In genomic region chr15:67134577-67135492, GRCh38 we compare ENCODE assay signal across 8 cellular contexts.
DNase-seq lines count a peak whose midpoint lies in the region; ATAC-seq and TF ChIP-seq lines count a peak whose summit lies in the region.

No MANE protein-coding gene starts in this region.

- peaks cover 66 to 96% (median 85%) of the 10 kb centered on the region in 4 donors for H3K4me1 ChIP-seq in stomach

- no peak for TF ChIP-seq POLR2A in stomach (IDR thresholded peaks at IDR 0.05)

- no peak overlapping the region for H3K4me3 ChIP-seq in stomach

- no peaks in the 10 kb centered on the region for H3K36me3 ChIP-seq in stomach

- H3K27me3 Mint-ChIP-seq in activated CD8-positive, alpha-beta T cell treated with anti-CD3 and anti-CD28 coated beads, Interleukin-2, amount 10 ng/mL, durations not matched to agents 7 days and 5 days (ENCODE audit: low read depth) = no peaks in the 10 kb centered on the region

- H3K9me3 Mint-ChIP-seq in activated CD8-positive, alpha-beta T cell treated with anti-CD3 and anti-CD28 coated beads, Interleukin-2, amount 10 ng/mL, durations not matched to agents 7 days and 5 days (ENCODE audit: insufficient read depth) = no peaks in the 10 kb centered on the region

- intact Hi-C loops in stomach (cut with DNase I; ENCODE audit: low total_unique reads) = no loop called here

- peaks cover 94% of the 10 kb centered on the region for H3K4me1 Mint-ChIP-seq in activated CD8-positive, alpha-beta T cell treated with anti-CD3 and anti-CD28 coated beads, Interleukin-2, amount 10 ng/mL, durations not matched to agents 7 days and 5 days (ENCODE audit: low read depth)

- TF ChIP-seq EP300 in stomach (IDR thresholded peaks at IDR 0.05) = no peak

- DNase-seq in activated CD8-positive, alpha-beta T cell treated with anti-CD3 and anti-CD28 coated beads, Interleukin-2, amount 10 ng/mL, durations not matched to agents 7 days and 5 days = no peak
- peak; percentile 58 for DNase-seq in kidney glomerular epithelial cell (lab: John Stamatoyannopoulos, UW)
- DNase-seq in stomach = no peak
- no peak for DNase-seq in activated effector memory CD4-positive, alpha-beta T cell treated with anti-CD3 and anti-CD28 coated beads, Interleukin-2, amount 50 U/mL, for 16 hours
- DNase-seq in NCI-H187 treated with DMSO at 0.1 percent for 48 hours (lab: John Stamatoyannopoulos, UW) = no peak

- peak overlapping the region; percentile 97 for H3K27ac Mint-ChIP-seq in activated CD8-positive, alpha-beta T cell treated with anti-CD3 and anti-CD28 coated beads, Interleukin-2, amount 10 ng/mL, durations not matched to agents 7 days and 5 days

- no peak for TF ChIP-seq CTCF in stomach (IDR thresholded peaks at IDR 0.05)

- peak overlapping the region; percentile 77 to 89 (median 83) for H3K27ac ChIP-seq in stomach

- ATAC-seq in HG02642 (IDR thresholded peaks at IDR 0.05; ENCODE audit: poor library complexity, unreplicated experiment) = peak; percentile 17
- ATAC-seq in activated CD8-positive, alpha-beta T cell treated with anti-CD3 and anti-CD28 coated beads, Interleukin-2, amount 10 ng/mL, durations not matched to agents 7 days and 5 days = peak; percentile 42
- ATAC-seq in HG02970 (IDR thresholded peaks at IDR 0.05; ENCODE audit: low FRiP score, unreplicated experiment) = no peak
- ATAC-seq in HG03039 (IDR thresholded peaks at IDR 0.05; ENCODE audit: unreplicated experiment) = no peak

- 15 to 38% (median 20%) methylated on average over 10 of the region's 10 CpGs for WGBS in stomach, 5 donors

- H3K9me3 ChIP-seq in stomach = no peaks in the 10 kb centered on the region

- POLR2A ChIA-PET in activated CD8-positive, alpha-beta T cell treated with anti-CD3 and anti-CD28 coated beads, Interleukin-2, amount 10 ng/mL, durations not matched to agents 7 days and 5 days (lab: Charles Lee) = interaction anchor here (0.6 to 2.4 kb wide), 19 partner anchors 8 to 115 kb away, joined by 3 to 28 read pairs (median 5); partner anchors contain the start of gene SMAD3

- no peaks in the 10 kb centered on the region for H3K27me3 ChIP-seq in stomach

- CTCF ChIA-PET in activated CD8-positive, alpha-beta T cell treated with anti-CD3 and anti-CD28 coated beads, Interleukin-2, amount 10 ng/mL, durations not matched to agents 7 days and 5 days (lab: Charles Lee) = interaction anchor here (0.8 to 2.8 kb wide), 9 partner anchors 10 to 188 kb away, joined by 3 to 9 read pairs (median 6); no protein-coding TSS in a partner anchor

- peak overlapping the region; percentile 78 for H3K4me3 Mint-ChIP-seq in activated CD8-positive, alpha-beta T cell treated with anti-CD3 and anti-CD28 coated beads, Interleukin-2, amount 10 ng/mL, durations not matched to agents 7 days and 5 days

- peaks cover 13% of the 10 kb centered on the region for H3K36me3 Mint-ChIP-seq in activated CD8-positive, alpha-beta T cell treated with anti-CD3 and anti-CD28 coated beads, Interleukin-2, amount 10 ng/mL, durations not matched to agents 7 days and 5 days (ENCODE audit: low read depth)

Comparison
In these comparisons a context has a peak if more than half of its experiments do, and no peak if none do; other contexts are left out.
1. ATAC-seq: peak in HG02642 (single experiment) and activated CD8-positive, alpha-beta T cell treated with anti-CD3 and anti-CD28 coated beads, Interleukin-2, amount 10 ng/mL, durations not matched to agents 7 days and 5 days (single experiment); none in HG02970 (single experiment) and HG03039 (single experiment).